In the genomic region with DNA sequence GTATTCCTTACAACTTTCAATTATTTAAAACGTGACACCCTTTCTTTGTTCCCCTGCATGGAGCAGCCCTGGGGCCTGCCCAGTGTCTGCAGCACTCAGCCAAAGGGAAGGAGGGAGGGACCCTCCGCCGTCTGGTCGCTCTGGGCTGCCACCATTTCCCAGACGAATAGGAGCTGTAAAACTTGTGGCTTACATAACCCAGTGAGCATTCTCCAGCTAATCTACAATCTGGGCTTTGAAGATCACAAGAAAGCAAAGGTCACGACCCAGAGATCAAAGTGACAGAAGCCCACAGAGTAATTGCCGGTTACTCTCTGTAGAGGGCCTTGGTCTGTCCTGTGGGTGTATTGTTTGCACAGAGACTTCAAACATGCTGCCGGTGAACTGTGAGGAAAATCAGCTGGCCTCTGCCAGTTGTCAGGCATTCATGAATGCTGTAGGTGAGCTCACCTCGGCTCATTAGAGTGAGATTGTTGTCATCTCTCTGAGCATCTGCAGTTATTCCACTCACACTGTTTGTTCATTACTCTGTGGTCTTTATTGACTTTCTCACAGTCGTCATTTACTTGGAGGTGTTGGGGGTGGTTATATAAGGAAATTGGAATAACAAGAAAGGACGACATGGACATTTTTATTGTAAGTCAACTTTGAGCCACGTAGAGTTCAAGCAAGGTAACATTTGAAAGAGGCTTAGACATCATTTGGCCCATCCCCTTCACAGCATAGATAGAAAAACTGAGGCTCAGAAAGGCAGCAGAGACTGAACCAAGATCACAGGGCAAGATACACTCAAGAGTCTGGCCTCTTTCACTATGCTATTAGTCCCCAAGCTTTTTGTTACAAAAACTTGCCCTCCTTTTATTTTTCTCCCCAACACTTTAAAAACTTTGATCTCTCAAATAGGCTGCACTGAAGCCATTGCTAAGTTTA, we compare ENCODE assay signal across 16 cellular contexts.
A peak's percentile ranks its signal among the peaks of the same experiment; 100 is the strongest.
DNase-seq lines count a peak whose midpoint lies in the region; ATAC-seq and TF ChIP-seq lines count a peak whose summit lies in the region.
"Had no signal": no experiment of that assay in that cellular context is flagged by ENCODE, and none has a peak within 500 bp of the region (broad histone marks: within the 10 kb centered on the region; RNA-seq: fewer than 3 reads in every experiment).

No MANE protein-coding gene starts in this region.

- no peak for TF ChIP-seq CTCF in HCT116 (IDR thresholded peaks at IDR 0.05 in 2 of 3, conservative IDR thresholded peaks at IDR 0.05 in 1 of 3; ENCODE audit: borderline replicate concordance in 1 of 3, insufficient read depth in 1 of 3, low read depth in 2 of 3, low read length in 2 of 3)
- no peak for TF ChIP-seq CTCF in OCI-LY7 (conservative IDR thresholded peaks at IDR 0.05; ENCODE audit: low read length)

- RAD21 ChIA-PET in HCT116 (lab: Charles Lee; ENCODE audit: low non-redundant PET in 1 of 2, low total read pairs in 2 of 2, uncharacterized antibody in 2 of 2, unreplicated experiment in 2 of 2), result no interaction called here

- no peaks in the 10 kb centered on the region for H3K9me2 ChIP-seq in HCT116 (ENCODE audit: insufficient read depth)
- H3K9me2 ChIP-seq in OCI-LY7 (ENCODE audit: insufficient read depth, low read length), result no peaks in the 10 kb centered on the region

- ATAC-seq in HCT116, result peak; percentile 85
- no peak for ATAC-seq in HG03108 (IDR thresholded peaks at IDR 0.05; ENCODE audit: unreplicated experiment)

- no peaks in the 10 kb centered on the region for H3K79me2 ChIP-seq in HCT116 (ENCODE audit: insufficient read depth, low read length)
- H3K79me2 ChIP-seq in OCI-LY7 (ENCODE audit: insufficient read depth, low read depth, low read length), result no peaks in the 10 kb centered on the region

- peaks cover 3% of the 10 kb centered on the region for H3K4me1 Mint-ChIP-seq in activated T-cell treated with anti-CD3 and anti-CD28 coated beads, Interleukin-2, amount 50 U/mL, for 24 hours (ENCODE audit: low read depth)
- H3K4me1 Mint-ChIP-seq: CD8-positive, alpha-beta memory T cell had no signal

- H3K27ac ChIP-seq in HCT116 (ENCODE audit: low read depth, low read length), result no peak overlapping the region
- no peak overlapping the region for H3K27ac ChIP-seq in OCI-LY7 (ENCODE audit: low read depth, low read length, poor library complexity, severe bottlenecking)
- H3K27ac ChIP-seq: left ventricle myocardium inferior had no signal

- POLR2A ChIA-PET in HCT116 (lab: Charles Lee) (no interaction called here), OCI-LY7 (lab: Charles Lee) (no interaction called here)

- peaks cover 70% of the 10 kb centered on the region for H3K27me3 ChIP-seq in HCT116 (ENCODE audit: insufficient read depth, low read length)

- no peaks in the 10 kb centered on the region for H3K9me3 Mint-ChIP-seq in activated T-cell treated with anti-CD3 and anti-CD28 coated beads, Interleukin-2, amount 50 U/mL, for 24 hours

- H2AFZ ChIP-seq in HCT116 (ENCODE audit: low read depth, low read length, poor library complexity, severe bottlenecking) (no peak overlapping the region), OCI-LY7 (ENCODE audit: low read length) (no peak overlapping the region)

- CTCF ChIA-PET in HCT116 (lab: Charles Lee), result interaction anchor here (1.0 kb wide), 1 partner anchor 260 kb away, joined by 3 read pairs; no protein-coding TSS in a partner anchor
- CTCF ChIA-PET in OCI-LY7 (lab: Charles Lee; ENCODE audit: unreplicated experiment), result no interaction called here

- H3K9ac ChIP-seq in HCT116 (ENCODE audit: low read length), result no peak overlapping the region

- H3K9me3 ChIP-seq in HCT116 (ENCODE audit: control insufficient read depth in 1 of 2, insufficient read depth in 1 of 2, low read depth in 1 of 2, low read length in 2 of 2) (no peaks in the 10 kb centered on the region), OCI-LY7 (ENCODE audit: low read length) (no peaks in the 10 kb centered on the region)

- peaks cover 2% of the 10 kb centered on the region for H3K27me3 Mint-ChIP-seq in activated T-cell treated with anti-CD3 and anti-CD28 coated beads, Interleukin-2, amount 50 U/mL, for 24 hours
- H3K27me3 Mint-ChIP-seq: CD8-positive, alpha-beta memory T cell had no signal

- BruUV-seq in HCT116 (replicated peaks; lab: Mats Ljungman, UMichigan) (no TSS peak), OCI-LY7 (replicated peaks; lab: Mats Ljungman, UMichigan) (no TSS peak)

- H4K20me1 ChIP-seq in HCT116 (ENCODE audit: insufficient read depth), result no peaks in the 10 kb centered on the region
- no peaks in the 10 kb centered on the region for H4K20me1 ChIP-seq in OCI-LY7 (ENCODE audit: insufficient read depth, low read length)

- DNase-seq in HCT116 (ENCODE audit: low read depth, low spot score) (peak; percentile 29), NCI-H510A (lab: John Stamatoyannopoulos, UW) (peak; percentile 77), islet precursor cell (peak; percentile 99), renal cortical epithelial cell (ENCODE audit: low read depth) (peak; percentile 5), OCI-LY7 (ENCODE audit: low spot score) (no peak), pons (ENCODE audit: low spot score) (no peak)
- DNase-seq in activated T-cell treated with anti-CD3 and anti-CD28 coated beads, Interleukin-2, amount 50 U/mL, for 24 hours, result no peak
- DNase-seq: activated CD4-positive, CD25-positive, alpha-beta regulatory T cell treated with anti-CD3 and anti-CD28 coated beads, Interleukin-2, amount 50 U/mL, for 72 hours; activated T-cell treated with anti-CD3 and anti-CD28 coated beads for 4 hours; CD8-positive, alpha-beta memory T cell; left ventricle myocardium inferior; NCI-H1930; PC-3; stimulated activated CD4-positive, alpha-beta T cell treated with anti-CD3 and anti-CD28 coated beads, Interleukin-12 subunit alpha, Interleukin-12 subunit beta, amount 100 ng/mL, for 4 hours had no signal

- H3K4me3 Mint-ChIP-seq in activated T-cell treated with anti-CD3 and anti-CD28 coated beads, Interleukin-2, amount 50 U/mL, for 24 hours, result no peak overlapping the region
- H3K4me3 Mint-ChIP-seq: CD8-positive, alpha-beta memory T cell; T-cell had no signal

- TF ChIP-seq RAD21 in HCT116 (IDR thresholded peaks at IDR 0.05; ENCODE audit: low read depth), result no peak

- H3K4me1 ChIP-seq in HCT116 (ENCODE audit: control insufficient read depth in 1 of 2, insufficient read depth in 2 of 2, low read length in 2 of 2) (peaks cover 7 to 12% of the 10 kb centered on the region in 2 experiments; a peak in 3 of 4 replicates), OCI-LY7 (ENCODE audit: insufficient read depth, low read length, poor library complexity, severe bottlenecking) (no peaks in the 10 kb centered on the region)

- H3K4me3 ChIP-seq in HCT116 (replicated peaks in 1 of 2; ENCODE audit: low read depth in 1 of 2, low read length in 2 of 2) (no peak overlapping the region), OCI-LY7 (ENCODE audit: low read depth, low read length, poor library complexity, severe bottlenecking) (no peak overlapping the region)
- H3K4me3 ChIP-seq: left ventricle myocardium inferior had no signal

- intact Hi-C loops in HCT116 (cut with micrococcal nuclease) (no loop called here), OCI-LY7 (cut with micrococcal nuclease; ENCODE audit: unreplicated experiment) (no loop called here)

- no peak for TF ChIP-seq POLR2A in HCT116 (IDR thresholded peaks at IDR 0.05; ENCODE audit: borderline replicate concordance, extremely low read depth, insufficient read depth, insufficient read length)

- H3K27ac Mint-ChIP-seq in activated T-cell treated with anti-CD3 and anti-CD28 coated beads, Interleukin-2, amount 50 U/mL, for 24 hours, result no peak overlapping the region

- H3K36me3 ChIP-seq in HCT116 (ENCODE audit: control insufficient read depth in 1 of 2, insufficient read depth in 2 of 2, low read length in 2 of 2), result no peaks in the 10 kb centered on the region
- no peaks in the 10 kb centered on the region for H3K36me3 ChIP-seq in OCI-LY7 (ENCODE audit: insufficient read depth, low read length)
- H3K36me3 ChIP-seq: left ventricle myocardium inferior had no signal

- H3K36me3 Mint-ChIP-seq in activated T-cell treated with anti-CD3 and anti-CD28 coated beads, Interleukin-2, amount 50 U/mL, for 24 hours (ENCODE audit: low read depth), result no peaks in the 10 kb centered on the region
- H3K36me3 Mint-ChIP-seq: CD8-positive, alpha-beta memory T cell; T-cell had no signal

- H3K4me2 ChIP-seq in HCT116 (ENCODE audit: low read length) (no peak overlapping the region), OCI-LY7 (ENCODE audit: low read length) (no peak overlapping the region)

TF ChIP-seq in HCT116, 20 proteins besides CTCF, POLR2A, EP300 and RAD21:
- TF ChIP-seq, protein P1, sequence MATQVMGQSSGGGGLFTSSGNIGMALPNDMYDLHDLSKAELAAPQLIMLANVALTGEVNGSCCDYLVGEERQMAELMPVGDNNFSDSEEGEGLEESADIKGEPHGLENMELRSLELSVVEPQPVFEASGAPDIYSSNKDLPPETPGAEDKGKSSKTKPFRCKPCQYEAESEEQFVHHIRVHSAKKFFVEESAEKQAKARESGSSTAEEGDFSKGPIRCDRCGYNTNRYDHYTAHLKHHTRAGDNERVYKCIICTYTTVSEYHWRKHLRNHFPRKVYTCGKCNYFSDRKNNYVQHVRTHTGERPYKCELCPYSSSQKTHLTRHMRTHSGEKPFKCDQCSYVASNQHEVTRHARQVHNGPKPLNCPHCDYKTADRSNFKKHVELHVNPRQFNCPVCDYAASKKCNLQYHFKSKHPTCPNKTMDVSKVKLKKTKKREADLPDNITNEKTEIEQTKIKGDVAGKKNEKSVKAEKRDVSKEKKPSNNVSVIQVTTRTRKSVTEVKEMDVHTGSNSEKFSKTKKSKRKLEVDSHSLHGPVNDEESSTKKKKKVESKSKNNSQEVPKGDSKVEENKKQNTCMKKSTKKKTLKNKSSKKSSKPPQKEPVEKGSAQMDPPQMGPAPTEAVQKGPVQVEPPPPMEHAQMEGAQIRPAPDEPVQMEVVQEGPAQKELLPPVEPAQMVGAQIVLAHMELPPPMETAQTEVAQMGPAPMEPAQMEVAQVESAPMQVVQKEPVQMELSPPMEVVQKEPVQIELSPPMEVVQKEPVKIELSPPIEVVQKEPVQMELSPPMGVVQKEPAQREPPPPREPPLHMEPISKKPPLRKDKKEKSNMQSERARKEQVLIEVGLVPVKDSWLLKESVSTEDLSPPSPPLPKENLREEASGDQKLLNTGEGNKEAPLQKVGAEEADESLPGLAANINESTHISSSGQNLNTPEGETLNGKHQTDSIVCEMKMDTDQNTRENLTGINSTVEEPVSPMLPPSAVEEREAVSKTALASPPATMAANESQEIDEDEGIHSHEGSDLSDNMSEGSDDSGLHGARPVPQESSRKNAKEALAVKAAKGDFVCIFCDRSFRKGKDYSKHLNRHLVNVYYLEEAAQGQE (IDR thresholded peaks at IDR 0.05; ENCODE audit: low read depth), result no peak
- TF ChIP-seq SP1 (IDR thresholded peaks at IDR 0.05; ENCODE audit: low read depth) (0 out of 2 replicates have a peak, but pooled peaks have one; percentile 7), EGR1 (IDR thresholded peaks at IDR 0.05; ENCODE audit: low read depth) (no peak), TCF7L2 (IDR thresholded peaks at IDR 0.05; ENCODE audit: borderline replicate concordance, extremely low read depth, insufficient read depth, insufficient read length) (peak; percentile 95), SRF (IDR thresholded peaks at IDR 0.05; ENCODE audit: low read depth) (no peak), YY1 (IDR thresholded peaks at IDR 0.05; ENCODE audit: extremely low read depth, insufficient replicate concordance, low read depth, low read length) (no peak)
TF ChIP-seq in HCT116: peak in this region for 2.

Comparison
In these comparisons a context has a peak if more than half of its experiments do, and no peak if none do; other contexts are left out.
1. DNase-seq: peak in HCT116 (single experiment), NCI-H510A (single experiment), islet precursor cell (single experiment) and renal cortical epithelial cell (single experiment); none in OCI-LY7 (single experiment), pons (single experiment) and activated T-cell treated with anti-CD3 and anti-CD28 coated beads, Interleukin-2, amount 50 U/mL, for 24 hours (single experiment).